In the genomic region with DNA sequence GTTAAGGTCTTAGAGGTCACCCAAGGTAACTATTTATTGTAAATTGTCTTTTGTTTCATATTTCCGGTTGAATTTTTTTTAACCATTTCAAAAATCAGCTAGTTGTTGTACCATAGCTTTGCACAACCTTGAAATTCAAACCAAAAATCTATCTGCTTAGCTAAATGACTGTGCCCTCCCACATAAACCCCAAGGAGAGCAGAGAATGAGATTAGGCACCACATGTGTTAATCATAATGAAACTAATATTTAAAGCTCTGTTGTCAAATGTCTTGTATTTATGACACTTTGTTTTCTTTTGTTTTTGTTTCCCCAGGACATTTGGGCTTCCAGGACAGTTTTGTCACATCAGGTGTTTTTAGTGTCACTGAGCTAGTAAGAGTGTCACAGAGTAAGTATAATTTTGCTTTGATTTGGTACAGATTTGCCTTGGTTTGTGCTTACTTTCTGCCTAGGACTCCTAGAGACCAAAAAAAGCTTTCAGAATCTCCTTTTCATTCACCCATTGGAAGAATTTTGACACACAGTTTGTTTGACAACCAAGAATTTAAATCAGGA, we compare ENCODE assay signal across 11 cellular contexts.
DNase-seq lines count a peak whose midpoint lies in the region; ATAC-seq and FAIRE-seq lines count a peak whose summit lies in the region.
"Had no signal": no experiment of that assay in that cellular context is flagged by ENCODE, and none has a peak within 500 bp of the region (broad histone marks: within the 10 kb centered on the region; RNA-seq: fewer than 3 reads in every experiment).

No MANE protein-coding gene starts in this region.

- H3K27me3 Mint-ChIP-seq in T-helper 1 cell treated with Interleukin-12 subunit alpha and Interleukin-12 subunit beta and Interleukin-4 antibody, amounts not matched to agents 30 μg/mL and 1 μg/mL, for 36 hours (ENCODE audit: low read depth), result peaks cover 4% of the 10 kb centered on the region

- H3K9me3 Mint-ChIP-seq in T-helper 1 cell treated with Interleukin-12 subunit alpha and Interleukin-12 subunit beta and Interleukin-4 antibody, amounts not matched to agents 30 μg/mL and 1 μg/mL, for 36 hours, result peaks cover 14% of the 10 kb centered on the region

- no peak overlapping the region for H3K4me3 Mint-ChIP-seq in T-helper 1 cell treated with Interleukin-12 subunit alpha and Interleukin-12 subunit beta and Interleukin-4 antibody, amounts not matched to agents 30 μg/mL and 1 μg/mL, for 36 hours

- H3K27ac Mint-ChIP-seq in T-helper 1 cell treated with Interleukin-12 subunit alpha and Interleukin-12 subunit beta and Interleukin-4 antibody, amounts not matched to agents 30 μg/mL and 1 μg/mL, for 36 hours, result peak overlapping the region; percentile 53
- H3K27ac Mint-ChIP-seq: progenitor cell of endocrine pancreas had no signal

- peaks cover 13% of the 10 kb centered on the region for H3K4me1 Mint-ChIP-seq in T-helper 1 cell treated with Interleukin-12 subunit alpha and Interleukin-12 subunit beta and Interleukin-4 antibody, amounts not matched to agents 30 μg/mL and 1 μg/mL, for 36 hours (ENCODE audit: low read depth)

- no peak overlapping the region for H3K27ac ChIP-seq in substantia nigra (ENCODE audit: low read depth, low read length, poor library complexity, severe bottlenecking)

- ATAC-seq in GM19351 (IDR thresholded peaks at IDR 0.05; ENCODE audit: unreplicated experiment) (peak; percentile 98), HG02885 (IDR thresholded peaks at IDR 0.05; ENCODE audit: poor library complexity, unreplicated experiment) (peak; percentile 99)

- no peaks in the 10 kb centered on the region for H3K36me3 Mint-ChIP-seq in T-helper 1 cell treated with Interleukin-12 subunit alpha and Interleukin-12 subunit beta and Interleukin-4 antibody, amounts not matched to agents 30 μg/mL and 1 μg/mL, for 36 hours (ENCODE audit: low read depth)

- DNase-seq in GM18507 (ENCODE audit: extremely low spot score, insufficient read length, low read depth), result peak; percentile 42
- no peak for DNase-seq in NCI-H524 treated with DMSO at 0.1 percent for 48 hours (lab: John Stamatoyannopoulos, UW)
- no peak for DNase-seq in substantia nigra (lab: John Stamatoyannopoulos, UW)
- DNase-seq in effector CD8-positive, alpha-beta T cell (lab: John Stamatoyannopoulos, UW), result no peak
- no peak for DNase-seq in NCI-H345 treated with DMSO at 0.1 percent for 48 hours (lab: John Stamatoyannopoulos, UW; ENCODE audit: unreplicated experiment)
- DNase-seq: DMS53, NCI-H1930 had no signal

- peak; percentile 69 for FAIRE-seq in GM18507 (lab: Jason Lieb, UNC)
